ENCODE assay signal across 1 cellular context in the genomic region with DNA sequence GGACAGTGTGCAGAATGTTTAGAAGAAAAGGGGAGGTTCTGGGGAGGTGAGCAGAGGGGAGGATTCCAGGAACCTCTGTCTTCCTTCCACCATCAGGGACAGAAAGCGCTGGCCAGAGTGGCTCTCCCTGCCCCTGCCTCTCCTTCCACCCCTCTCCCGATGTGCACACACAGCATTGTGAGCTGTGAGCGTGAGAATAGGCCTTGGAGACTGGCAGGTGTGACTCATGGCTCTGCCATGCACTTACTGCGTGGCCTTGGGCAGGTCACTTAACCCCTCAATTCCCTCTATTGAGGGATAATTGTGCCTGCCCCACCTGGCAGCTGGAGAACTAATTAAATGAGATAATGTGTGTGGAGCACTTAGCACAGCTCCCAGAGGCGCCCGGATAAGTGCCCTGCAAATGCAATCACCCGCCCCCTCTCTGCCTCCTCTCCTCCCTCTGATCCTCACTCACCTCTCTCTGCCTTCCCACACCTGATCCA.
TF ChIP-seq lines count a peak whose summit lies in the region.

No MANE protein-coding gene starts in this region.

TF ChIP-seq in HepG2, 621 proteins besides CTCF, POLR2A, EP300 and RAD21 (continued from another document and continues in another):
- TF ChIP-seq MLXIP (CRISPR knock-in tag; IDR thresholded peaks at IDR 0.05; ENCODE audit: borderline replicate concordance) (peak; percentile 89; the same call in 1 of the 2 replicates), ZNF44 (CRISPR knock-in tag; IDR thresholded peaks at IDR 0.05) (no peak), ZNF788 (CRISPR knock-in tag; IDR thresholded peaks at IDR 0.05; ENCODE audit: borderline replicate concordance) (peak; percentile 68; the same call in 1 of the 2 replicates), ZNF225 (CRISPR knock-in tag; IDR thresholded peaks at IDR 0.05) (no peak), LBX2 (CRISPR knock-in tag; IDR thresholded peaks at IDR 0.05; ENCODE audit: borderline replicate concordance) (no peak), KAT2B (IDR thresholded peaks at IDR 0.05; ENCODE audit: borderline replicate concordance, low read depth, low read length) (no peak), ZFP41 (CRISPR knock-in tag; IDR thresholded peaks at IDR 0.05; ENCODE audit: borderline replicate concordance) (no peak), ZNF589 (CRISPR knock-in tag; conservative IDR thresholded peaks at IDR 0.05) (no peak), ZFP82 (CRISPR knock-in tag; IDR thresholded peaks at IDR 0.05; ENCODE audit: borderline replicate concordance) (no peak), ZNF432 (CRISPR knock-in tag; IDR thresholded peaks at IDR 0.05; ENCODE audit: borderline replicate concordance) (no peak), SCMH1 (CRISPR knock-in tag; IDR thresholded peaks at IDR 0.05; ENCODE audit: borderline replicate concordance) (no peak), ZNF18 (CRISPR knock-in tag; IDR thresholded peaks at IDR 0.05; ENCODE audit: insufficient replicate concordance) (peak; percentile 74), KLF11 (CRISPR knock-in tag; IDR thresholded peaks at IDR 0.05) (peak; percentile 83; the same call in 1 of the 2 replicates), MTA1 (CRISPR knock-in tag; IDR thresholded peaks at IDR 0.05; ENCODE audit: borderline replicate concordance) (no peak), AKNA (CRISPR knock-in tag; IDR thresholded peaks at IDR 0.05; ENCODE audit: borderline replicate concordance) (no peak), SRF (IDR thresholded peaks at IDR 0.05; ENCODE audit: low read depth, low read length) (no peak), TCF12 (IDR thresholded peaks at IDR 0.05) (no peak), TCF12 (CRISPR knock-in tag; IDR thresholded peaks at IDR 0.05) (no peak), TFE3 (CRISPR knock-in tag; IDR thresholded peaks at IDR 0.05) (0 out of 2 replicates have a peak, but pooled peaks have one; percentile 50), ZNF101 (CRISPR knock-in tag; IDR thresholded peaks at IDR 0.05; ENCODE audit: borderline replicate concordance, low read depth) (no peak), ZNF317 (CRISPR knock-in tag; IDR thresholded peaks at IDR 0.05) (no peak), ZFX (CRISPR knock-in tag; IDR thresholded peaks at IDR 0.05; ENCODE audit: low read depth) (peak; percentile 60; the same call in 1 of the 2 replicates), PATZ1 (CRISPR knock-in tag; IDR thresholded peaks at IDR 0.05) (0 out of 2 replicates have a peak, but pooled peaks have one; percentile 16), ZNF331 (CRISPR knock-in tag; IDR thresholded peaks at IDR 0.05) (peak; percentile 36; the same call in 1 of the 2 replicates), ZNF234 (CRISPR knock-in tag; conservative IDR thresholded peaks at IDR 0.05) (no peak), DNMT1 (CRISPR knock-in tag; IDR thresholded peaks at IDR 0.05) (no peak), SUZ12 (IDR thresholded peaks at IDR 0.05; ENCODE audit: low read depth, low read length) (no peak)
- TF ChIP-seq, protein P1, sequence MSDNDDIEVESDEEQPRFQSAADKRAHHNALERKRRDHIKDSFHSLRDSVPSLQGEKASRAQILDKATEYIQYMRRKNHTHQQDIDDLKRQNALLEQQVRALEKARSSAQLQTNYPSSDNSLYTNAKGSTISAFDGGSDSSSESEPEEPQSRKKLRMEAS (IDR thresholded peaks at IDR 0.05): peak; percentile 60; the same call in 1 of the 2 replicates
- TF ChIP-seq, protein P2, sequence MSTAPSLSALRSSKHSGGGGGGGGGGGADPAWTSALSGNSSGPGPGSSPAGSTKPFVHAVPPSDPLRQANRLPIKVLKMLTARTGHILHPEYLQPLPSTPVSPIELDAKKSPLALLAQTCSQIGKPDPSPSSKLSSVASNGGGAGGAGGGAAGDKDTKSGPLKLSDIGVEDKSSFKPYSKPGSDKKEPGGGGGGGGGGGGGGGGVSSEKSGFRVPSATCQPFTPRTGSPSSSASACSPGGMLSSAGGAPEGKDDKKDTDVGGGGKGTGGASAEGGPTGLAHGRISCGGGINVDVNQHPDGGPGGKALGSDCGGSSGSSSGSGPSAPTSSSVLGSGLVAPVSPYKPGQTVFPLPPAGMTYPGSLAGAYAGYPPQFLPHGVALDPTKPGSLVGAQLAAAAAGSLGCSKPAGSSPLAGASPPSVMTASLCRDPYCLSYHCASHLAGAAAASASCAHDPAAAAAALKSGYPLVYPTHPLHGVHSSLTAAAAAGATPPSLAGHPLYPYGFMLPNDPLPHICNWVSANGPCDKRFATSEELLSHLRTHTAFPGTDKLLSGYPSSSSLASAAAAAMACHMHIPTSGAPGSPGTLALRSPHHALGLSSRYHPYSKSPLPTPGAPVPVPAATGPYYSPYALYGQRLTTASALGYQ (CRISPR knock-in tag; IDR thresholded peaks at IDR 0.05): peak; percentile 45; the same call in 1 of the 2 replicates
- TF ChIP-seq, protein P3, sequence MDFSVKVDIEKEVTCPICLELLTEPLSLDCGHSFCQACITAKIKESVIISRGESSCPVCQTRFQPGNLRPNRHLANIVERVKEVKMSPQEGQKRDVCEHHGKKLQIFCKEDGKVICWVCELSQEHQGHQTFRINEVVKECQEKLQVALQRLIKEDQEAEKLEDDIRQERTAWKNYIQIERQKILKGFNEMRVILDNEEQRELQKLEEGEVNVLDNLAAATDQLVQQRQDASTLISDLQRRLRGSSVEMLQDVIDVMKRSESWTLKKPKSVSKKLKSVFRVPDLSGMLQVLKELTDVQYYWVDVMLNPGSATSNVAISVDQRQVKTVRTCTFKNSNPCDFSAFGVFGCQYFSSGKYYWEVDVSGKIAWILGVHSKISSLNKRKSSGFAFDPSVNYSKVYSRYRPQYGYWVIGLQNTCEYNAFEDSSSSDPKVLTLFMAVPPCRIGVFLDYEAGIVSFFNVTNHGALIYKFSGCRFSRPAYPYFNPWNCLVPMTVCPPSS (IDR thresholded peaks at IDR 0.05): no peak
- TF ChIP-seq, protein P4, sequence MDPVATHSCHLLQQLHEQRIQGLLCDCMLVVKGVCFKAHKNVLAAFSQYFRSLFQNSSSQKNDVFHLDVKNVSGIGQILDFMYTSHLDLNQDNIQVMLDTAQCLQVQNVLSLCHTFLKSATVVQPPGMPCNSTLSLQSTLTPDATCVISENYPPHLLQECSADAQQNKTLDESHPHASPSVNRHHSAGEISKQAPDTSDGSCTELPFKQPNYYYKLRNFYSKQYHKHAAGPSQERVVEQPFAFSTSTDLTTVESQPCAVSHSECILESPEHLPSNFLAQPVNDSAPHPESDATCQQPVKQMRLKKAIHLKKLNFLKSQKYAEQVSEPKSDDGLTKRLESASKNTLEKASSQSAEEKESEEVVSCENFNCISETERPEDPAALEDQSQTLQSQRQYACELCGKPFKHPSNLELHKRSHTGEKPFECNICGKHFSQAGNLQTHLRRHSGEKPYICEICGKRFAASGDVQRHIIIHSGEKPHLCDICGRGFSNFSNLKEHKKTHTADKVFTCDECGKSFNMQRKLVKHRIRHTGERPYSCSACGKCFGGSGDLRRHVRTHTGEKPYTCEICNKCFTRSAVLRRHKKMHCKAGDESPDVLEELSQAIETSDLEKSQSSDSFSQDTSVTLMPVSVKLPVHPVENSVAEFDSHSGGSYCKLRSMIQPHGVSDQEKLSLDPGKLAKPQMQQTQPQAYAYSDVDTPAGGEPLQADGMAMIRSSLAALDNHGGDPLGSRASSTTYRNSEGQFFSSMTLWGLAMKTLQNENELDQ (CRISPR knock-in tag; IDR thresholded peaks at IDR 0.05; ENCODE audit: borderline replicate concordance): no peak
